8 cellular contexts compared by ENCODE assay signal in the genomic region with DNA sequence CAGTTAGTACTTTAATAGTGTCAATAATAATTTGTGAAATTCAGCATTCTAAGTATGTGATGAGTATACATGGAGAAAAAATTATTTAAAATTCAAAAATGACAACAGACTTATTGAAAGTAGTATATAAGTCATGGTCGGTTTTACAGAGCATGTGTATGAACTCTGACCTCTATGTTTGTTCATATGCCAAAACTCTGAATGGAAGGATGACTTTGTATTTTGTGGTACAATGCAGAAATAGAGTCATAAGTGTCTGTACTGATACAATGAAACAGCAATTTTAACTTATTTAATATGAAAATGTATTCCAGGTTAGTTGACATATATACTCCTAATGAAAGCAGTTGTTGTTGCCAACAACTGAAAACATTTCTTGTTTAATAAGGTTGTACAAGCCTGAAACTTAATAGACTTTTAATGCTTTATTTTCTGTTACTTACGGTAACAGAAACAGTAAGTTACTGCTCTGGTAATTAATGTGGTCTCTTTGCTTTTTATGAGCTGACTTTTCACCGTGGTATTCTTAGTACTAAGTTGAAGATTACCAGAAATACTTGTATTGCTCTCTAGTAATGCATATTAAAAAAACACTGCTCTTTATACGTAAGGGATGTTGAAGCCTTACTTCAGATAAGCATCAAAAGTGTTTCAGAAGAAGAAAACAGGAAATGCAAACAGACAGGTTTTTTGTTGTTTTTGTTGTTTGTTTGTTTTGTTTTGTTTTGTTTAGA. TPM values are rescaled to one million over a fixed set of nuclear protein-coding genes. Genes with fewer than 3 reads are reported as not detected.
DNase-seq lines count a peak whose midpoint lies in the region; ATAC-seq and TF ChIP-seq lines count a peak whose summit lies in the region.

No MANE protein-coding gene starts in this region.

- TF ChIP-seq CTCF in brain microvascular endothelial cell (IDR thresholded peaks at IDR 0.05; ENCODE audit: low read depth, low read length, missing control alignments), result no peak

- DNase-seq in CD4-positive, CD25-positive, alpha-beta regulatory T cell, result peak in 2 of 3 donors; percentile 29 to 81
- peak; percentile 31 for DNase-seq in KBM-7
- no peak for DNase-seq in brain microvascular endothelial cell
- DNase-seq in NCI-H1417 treated with DMSO at 0.1 percent for 48 hours (lab: John Stamatoyannopoulos, UW), result no peak
- no peak for DNase-seq in NCI-H1436 (lab: John Stamatoyannopoulos, UW)

- H3K27ac ChIP-seq in CD4-positive, CD25-positive, alpha-beta regulatory T cell (ENCODE audit: insufficient read depth, low read length, poor library complexity, severe bottlenecking), result peak overlapping the region; percentile 91
- peak overlapping the region; percentile 39 for H3K27ac ChIP-seq in brain microvascular endothelial cell
- peak overlapping the region; percentile 95 for H3K27ac ChIP-seq in muscle layer of duodenum (ENCODE audit: low read length)

- H3K9me3 Mint-ChIP-seq in CD4-positive, CD25-positive, alpha-beta regulatory T cell, result no peaks in the 10 kb centered on the region

- H3K4me1 Mint-ChIP-seq in CD4-positive, CD25-positive, alpha-beta regulatory T cell, result peaks cover 28 to 67% (median 43%) of the 10 kb centered on the region in 4 donors

- no peaks in the 10 kb centered on the region for H3K36me3 Mint-ChIP-seq in CD4-positive, CD25-positive, alpha-beta regulatory T cell

- H3K27me3 ChIP-seq in CD4-positive, CD25-positive, alpha-beta regulatory T cell (ENCODE audit: control insufficient read depth, insufficient read depth, low read length), result no peaks in the 10 kb centered on the region
- H3K27me3 ChIP-seq in brain microvascular endothelial cell (replicated peaks) (no peaks in the 10 kb centered on the region), muscle layer of duodenum (ENCODE audit: low read depth, low read length) (no peaks in the 10 kb centered on the region)

- H3K4me1 ChIP-seq in CD4-positive, CD25-positive, alpha-beta regulatory T cell (ENCODE audit: control insufficient read depth, insufficient read depth, low read length, poor library complexity, severe bottlenecking), result peaks cover 40% of the 10 kb centered on the region
- peaks cover 10 to 36% of the 10 kb centered on the region in 2 donors for H3K4me1 ChIP-seq in muscle layer of duodenum (ENCODE audit: control insufficient read depth in 1 of 2, insufficient read depth in 2 of 2, low read length in 2 of 2)

- ATAC-seq in CD4-positive, CD25-positive, alpha-beta regulatory T cell (ENCODE audit: low read depth in 2 of 2), result peak; percentile 43 to 49
- ATAC-seq in GM19023 (IDR thresholded peaks at IDR 0.05; ENCODE audit: unreplicated experiment) (no peak), GM21515 (IDR thresholded peaks at IDR 0.05; ENCODE audit: unreplicated experiment) (no peak)

- in situ Hi-C loops in KBM-7 (cut with MboI; ENCODE audit: low pct_unique_long_range_greater_than_20kb, low sequenced_read_pairs) (no loop called here), brain microvascular endothelial cell (cut with HindIII; ENCODE audit: low pct_ligation_motif_present, low sequenced_read_pairs) (no loop called here)

- H3K36me3 ChIP-seq in CD4-positive, CD25-positive, alpha-beta regulatory T cell (ENCODE audit: control insufficient read depth, insufficient read depth, low read length), result peaks cover 11% of the 10 kb centered on the region
- H3K36me3 ChIP-seq in brain microvascular endothelial cell (replicated peaks) (peaks cover 2% of the 10 kb centered on the region), muscle layer of duodenum (ENCODE audit: control insufficient read depth in 1 of 2, insufficient read depth in 2 of 2, low read length in 2 of 2) (peaks cover 0 to 4% of the 10 kb centered on the region in 2 donors)

- H3K4me3 ChIP-seq in CD4-positive, CD25-positive, alpha-beta regulatory T cell (ENCODE audit: low read depth, low read length), result peak overlapping the region; percentile 97
- H3K4me3 ChIP-seq in brain microvascular endothelial cell (ENCODE audit: low read depth, low read length) (peak overlapping the region; percentile 96), muscle layer of duodenum (ENCODE audit: low read depth in 1 of 2, low read length in 2 of 2) (peak overlapping the region; percentile 92 to 93)

- peak overlapping the region; percentile 96 to 100 (median 98) for H3K4me3 Mint-ChIP-seq in CD4-positive, CD25-positive, alpha-beta regulatory T cell

- no peaks in the 10 kb centered on the region for H3K9me3 ChIP-seq in CD4-positive, CD25-positive, alpha-beta regulatory T cell (ENCODE audit: control insufficient read depth in 2 of 2, low read length in 2 of 2)
- H3K9me3 ChIP-seq in muscle layer of duodenum (ENCODE audit: control insufficient read depth in 1 of 2, low read length in 2 of 2), result no peaks in the 10 kb centered on the region

- peaks cover 7% of the 10 kb centered on the region for H3K27me3 Mint-ChIP-seq in CD4-positive, CD25-positive, alpha-beta regulatory T cell

- H3K27ac Mint-ChIP-seq in CD4-positive, CD25-positive, alpha-beta regulatory T cell, result peak overlapping the region; percentile 27 to 99 (median 98)

RNA-seq across cellular contexts. Expression of a gene that starts 1.9 kb away (rescaled TPM):
- 56.0 TPM for total RNA-seq in CD4-positive, CD25-positive, alpha-beta regulatory T cell
- 10 to 100 TPM; 67.6 to 96.6 (median 74.1) TPM for polyA plus RNA-seq in CD4-positive, CD25-positive, alpha-beta regulatory T cell

Comparison
In these comparisons a context has a peak if more than half of its experiments do, and no peak if none do; other contexts are left out.
1. ATAC-seq: peak in CD4-positive, CD25-positive, alpha-beta regulatory T cell (2 of 2); none in GM19023 (single experiment) and GM21515 (single experiment).
2. DNase-seq: peak in CD4-positive, CD25-positive, alpha-beta regulatory T cell (2 of 3) and KBM-7 (single experiment); none in brain microvascular endothelial cell (single experiment), NCI-H1417 treated with DMSO at 0.1 percent for 48 hours (single experiment) and NCI-H1436 (single experiment).
3. H3K27ac ChIP-seq: peak in every context shown above with its lines; median percentile 95 in muscle layer of duodenum; 91 in CD4-positive, CD25-positive, alpha-beta regulatory T cell; 39 in brain microvascular endothelial cell.
4. Peak in every context shown above with its lines, with median percentiles within 50 percentile points of each other: H3K4me3 ChIP-seq.